In genomic region chr10:124532106-124532641, GRCh38 we compare ENCODE assay signal across 10 cellular contexts.
A peak's percentile ranks its signal among the peaks of the same experiment; 100 is the strongest.
DNase-seq lines count a peak whose midpoint lies in the region; ATAC-seq lines count a peak whose summit lies in the region.
"Had no signal": no experiment of that assay in that cellular context is flagged by ENCODE, and none has a peak within 500 bp of the region (broad histone marks: within the 10 kb centered on the region; RNA-seq: fewer than 3 reads in every experiment).

No MANE protein-coding gene starts in this region.

- H2BK15ac ChIP-seq in neuronal stem cell (ENCODE audit: low read length): no peak overlapping the region

- peak overlapping the region; percentile 48 for H2BK12ac ChIP-seq in neuronal stem cell (ENCODE audit: low read length)

- peaks cover 84% of the 10 kb centered on the region for H3K4me1 ChIP-seq in Karpas-422 (ENCODE audit: low read length)
- peaks cover 7 to 13% of the 10 kb centered on the region in 2 donors for H3K4me1 ChIP-seq in neuronal stem cell (ENCODE audit: control insufficient read depth in 2 of 2, insufficient read depth in 1 of 2, low read depth in 1 of 2, low read length in 2 of 2)
- H3K4me1 ChIP-seq in aorta (ENCODE audit: control insufficient read depth in 1 of 2, insufficient read depth in 2 of 2, low read length in 2 of 2): no peaks in the 10 kb centered on the region

- H2AFZ ChIP-seq in Karpas-422 (ENCODE audit: low read length): no peak overlapping the region
- no peak overlapping the region for H2AFZ ChIP-seq in neuronal stem cell (ENCODE audit: low read length)

- H3K27me3 ChIP-seq in Karpas-422 (ENCODE audit: low read length) (no peaks in the 10 kb centered on the region), neuronal stem cell (ENCODE audit: control insufficient read depth in 3 of 3, insufficient read depth in 3 of 3, low read depth in 1 of 3, low read length in 3 of 3) (no peaks in the 10 kb centered on the region), aorta (ENCODE audit: control insufficient read depth in 1 of 2, insufficient read depth in 2 of 2, low read length in 1 of 2) (no peaks in the 10 kb centered on the region)

- ATAC-seq in aorta (ENCODE audit: low FRiP score): no peak
- ATAC-seq: activated T-cell treated with anti-CD3 and anti-CD28 coated beads, Interleukin-2, amount 50 U/mL, for 4 hours; natural killer cell treated with Interleukin-12 subunit alpha and Interleukin-12 subunit beta and Interleukin-15 and Interleukin-18, amount 100 ng/mL, for 72 hours had no signal

- no peak overlapping the region for H3K23ac ChIP-seq in neuronal stem cell (ENCODE audit: low read depth, low read length, poor library complexity)

- no peak overlapping the region for H3K14ac ChIP-seq in neuronal stem cell (ENCODE audit: low read length)

- no peak overlapping the region for H2BK5ac ChIP-seq in neuronal stem cell (ENCODE audit: low read length)

- no peak overlapping the region for H3K4ac ChIP-seq in neuronal stem cell (ENCODE audit: low read length)

- intact Hi-C loops in aorta (cut with DNase I): loop anchor here (5.0 kb wide), 2 partner anchors 210 to 295 kb away; partner anchors contain the start of gene FAM53B (in 1 of the 2)

- H4K8ac ChIP-seq in neuronal stem cell (ENCODE audit: low read depth, low read length): no peak overlapping the region

- H3K79me2 ChIP-seq in Karpas-422 (ENCODE audit: low read length): no peaks in the 10 kb centered on the region

- H3K9me2 ChIP-seq in Karpas-422 (replicated peaks; ENCODE audit: insufficient read depth, low read length): no peaks in the 10 kb centered on the region

- WGBS in neuronal stem cell (ENCODE audit: extremely low coverage in 2 of 2, insufficient read length in 2 of 2, insufficient replicate concordance in 1 of 2), 2 donors: no CpG with 5 or more reads among the region's 11 CpGs
- WGBS in aorta, 2 donors: 86 to 88% methylated on average over 11 of the region's 11 CpGs

- peak; percentile 42 for DNase-seq in NCI-H146 (lab: John Stamatoyannopoulos, UW)
- no peak for DNase-seq in NCI-H146 treated with DMSO at 0.1 percent for 48 hours (lab: John Stamatoyannopoulos, UW; ENCODE audit: unreplicated experiment)
- peak; percentile 92 for DNase-seq in Karpas-422
- DNase-seq in cerebellar cortex (ENCODE audit: low spot score): peak; percentile 66
- DNase-seq in neuronal stem cell (ENCODE audit: low spot score): no peak
- no peak for DNase-seq in aorta
- no peak for DNase-seq in COR-L47 (lab: John Stamatoyannopoulos, UW)
- no peak for DNase-seq in DMS 273 (lab: John Stamatoyannopoulos, UW; ENCODE audit: unreplicated experiment)
- DNase-seq: activated T-cell treated with anti-CD3 and anti-CD28 coated beads, Interleukin-2, amount 50 U/mL, for 4 hours had no signal

- H3K27ac ChIP-seq in Karpas-422 (ENCODE audit: low read length) (peak overlapping the region; percentile 100), neuronal stem cell (replicated peaks; ENCODE audit: low read length) (no peak overlapping the region), aorta (ENCODE audit: low read depth in 1 of 2, low read length in 2 of 2) (no peak overlapping the region)

- H3K18ac ChIP-seq in neuronal stem cell (ENCODE audit: low read length): no peak overlapping the region

- H4K91ac ChIP-seq in neuronal stem cell (ENCODE audit: low read depth, low read length, poor library complexity): no peak overlapping the region

- no peaks in the 10 kb centered on the region for H4K20me1 ChIP-seq in Karpas-422 (ENCODE audit: insufficient read depth, low read depth, low read length)

- H3K4me3 ChIP-seq in Karpas-422 (ENCODE audit: low read length) (no peak overlapping the region), neuronal stem cell (ENCODE audit: low read length in 2 of 2) (no peak overlapping the region), aorta (ENCODE audit: low read length in 2 of 2) (no peak overlapping the region)

- H3K4me2 ChIP-seq in Karpas-422 (ENCODE audit: low read depth, low read length, poor library complexity, severe bottlenecking): peak overlapping the region; percentile 20
- H3K4me2 ChIP-seq in neuronal stem cell (ENCODE audit: insufficient read depth, low read length, poor library complexity, severe bottlenecking): no peak overlapping the region

- no peak overlapping the region for H2BK120ac ChIP-seq in neuronal stem cell (ENCODE audit: low read depth, low read length)

- H3K36me3 ChIP-seq in Karpas-422 (ENCODE audit: insufficient read depth, low read length): no peaks in the 10 kb centered on the region
- no peaks in the 10 kb centered on the region for H3K36me3 ChIP-seq in neuronal stem cell (replicated peaks in 1 of 2; ENCODE audit: control insufficient read depth in 2 of 2, insufficient read depth in 2 of 2, low read length in 2 of 2)
- no peaks in the 10 kb centered on the region for H3K36me3 ChIP-seq in aorta (ENCODE audit: control insufficient read depth in 1 of 2, insufficient read depth in 2 of 2, low read length in 1 of 2)

- H3K9me3 ChIP-seq in Karpas-422 (ENCODE audit: low read length) (no peaks in the 10 kb centered on the region), neuronal stem cell (replicated peaks in 1 of 2; ENCODE audit: control insufficient read depth in 2 of 2, insufficient read depth in 1 of 2, low read depth in 1 of 2, low read length in 2 of 2) (no peaks in the 10 kb centered on the region), aorta (ENCODE audit: control insufficient read depth, low read length) (no peaks in the 10 kb centered on the region)

- no peak overlapping the region for H2AK5ac ChIP-seq in neuronal stem cell (ENCODE audit: low read depth, low read length)

- no peaks in the 10 kb centered on the region for H3K79me1 ChIP-seq in neuronal stem cell (ENCODE audit: low read depth, low read length)

- H3K9ac ChIP-seq in Karpas-422 (ENCODE audit: low read length) (peak overlapping the region; percentile 99), neuronal stem cell (ENCODE audit: low read depth, low read length, poor library complexity) (no peak overlapping the region)

Comparison
In these comparisons a context has a peak if more than half of its experiments do, and no peak if none do; other contexts are left out.
1. DNase-seq: peak in NCI-H146 (single experiment), Karpas-422 (single experiment) and cerebellar cortex (single experiment); none in NCI-H146 treated with DMSO at 0.1 percent for 48 hours (single experiment), neuronal stem cell (single experiment), aorta (0 of 2), COR-L47 (single experiment) and DMS 273 (single experiment).